12 cellular contexts compared by ENCODE assay signal in genomic region chr10:124700293-124701037, GRCh38. TPM values are rescaled to one million over a fixed set of nuclear protein-coding genes. Genes with fewer than 3 reads are reported as not detected.
DNase-seq lines count a peak whose midpoint lies in the region; ATAC-seq, FAIRE-seq and TF ChIP-seq lines count a peak whose summit lies in the region.
"Had no signal": no experiment of that assay in that cellular context is flagged by ENCODE, and none has a peak within 500 bp of the region (broad histone marks: within the 10 kb centered on the region; RNA-seq: fewer than 3 reads in every experiment).

No MANE protein-coding gene starts in this region.

- peaks cover 94% of the 10 kb centered on the region for H3K4me1 ChIP-seq in OCI-LY1 (ENCODE audit: insufficient read depth, low read length, severe bottlenecking)
- H3K4me1 ChIP-seq in esophagus (ENCODE audit: control insufficient read depth in 2 of 2, insufficient read depth in 2 of 2, low read length in 1 of 2) = peaks cover 13 to 51% of the 10 kb centered on the region in 2 donors
- H3K4me1 ChIP-seq in gastrocnemius medialis = peaks cover 87 to 100% of the 10 kb centered on the region in 2 donors

- no peaks in the 10 kb centered on the region for H4K20me1 ChIP-seq in OCI-LY1 (ENCODE audit: insufficient read depth, low read length)

- TF ChIP-seq POLR2A in GM12892 (IDR thresholded peaks at IDR 0.05; ENCODE audit: low read depth, low read length) (no peak), gastrocnemius medialis (IDR thresholded peaks at IDR 0.05) (no peak)

- H3K4me2 ChIP-seq in OCI-LY1 (ENCODE audit: low read length) = peak overlapping the region; percentile 22; the same call in 1 of the 2 replicates

- H3K4me1 Mint-ChIP-seq in activated T-cell treated with anti-CD3 and anti-CD28 coated beads, Interleukin-2, amount 50 U/mL, for 4 hours (ENCODE audit: low read depth) = peaks cover 100% of the 10 kb centered on the region

- intact Hi-C loops in gastrocnemius medialis (cut with DNase I; ENCODE audit: low total_unique reads) = no loop called here

- peak overlapping the region; percentile 36; the same call in 1 of the 2 replicates for H3K9ac ChIP-seq in OCI-LY1 (ENCODE audit: low read length)

- H3K36me3 Mint-ChIP-seq in activated T-cell treated with anti-CD3 and anti-CD28 coated beads, Interleukin-2, amount 50 U/mL, for 4 hours (ENCODE audit: insufficient read depth) = peaks cover 12% of the 10 kb centered on the region

- no peaks in the 10 kb centered on the region for H3K27me3 Mint-ChIP-seq in activated T-cell treated with anti-CD3 and anti-CD28 coated beads, Interleukin-2, amount 50 U/mL, for 4 hours (ENCODE audit: low read depth)

- TF ChIP-seq CTCF in OCI-LY1 (IDR thresholded peaks at IDR 0.05; ENCODE audit: low read length) (no peak), gastrocnemius medialis (IDR thresholded peaks at IDR 0.05 in 4 of 5, conservative IDR thresholded peaks at IDR 0.05 in 1 of 5) (no peak)

- no peaks in the 10 kb centered on the region for H3F3A ChIP-seq in OCI-LY1 (ENCODE audit: insufficient read depth, low read length)

- H2AFZ ChIP-seq in OCI-LY1 (ENCODE audit: low read length) = no peak overlapping the region

- H3K9me2 ChIP-seq in OCI-LY1 (ENCODE audit: low read depth, low read length) = no peaks in the 10 kb centered on the region

- H3K79me2 ChIP-seq in OCI-LY1 (ENCODE audit: insufficient read depth, low read length) = no peaks in the 10 kb centered on the region

- H3K27me3 ChIP-seq in OCI-LY1 (ENCODE audit: insufficient read depth, low read length) = no peaks in the 10 kb centered on the region
- H3K27me3 ChIP-seq in esophagus (ENCODE audit: control insufficient read depth in 1 of 2, insufficient read depth in 2 of 2, low read length in 2 of 2) = no peaks in the 10 kb centered on the region
- no peaks in the 10 kb centered on the region for H3K27me3 ChIP-seq in gastrocnemius medialis

- H3K9me3 Mint-ChIP-seq in activated T-cell treated with anti-CD3 and anti-CD28 coated beads, Interleukin-2, amount 50 U/mL, for 4 hours = no peaks in the 10 kb centered on the region

- no peaks in the 10 kb centered on the region for H3K9me3 ChIP-seq in OCI-LY1 (ENCODE audit: low read length)
- no peaks in the 10 kb centered on the region for H3K9me3 ChIP-seq in esophagus (ENCODE audit: control insufficient read depth in 2 of 2, insufficient read depth in 1 of 2, low read depth in 1 of 2, low read length in 1 of 2)
- no peaks in the 10 kb centered on the region for H3K9me3 ChIP-seq in gastrocnemius medialis

- in situ Hi-C loops in gastrocnemius medialis (cut with MboI; ENCODE audit: low sequenced_read_pairs in 4 of 4) = no loop called here

- H3K4me3 ChIP-seq in OCI-LY1 (ENCODE audit: low read depth, low read length, poor library complexity, severe bottlenecking) (no peak overlapping the region), esophagus (ENCODE audit: low read depth in 1 of 2, low read length in 2 of 2) (no peak overlapping the region), gastrocnemius medialis (no peak overlapping the region)

- H3K4me3 Mint-ChIP-seq in activated T-cell treated with anti-CD3 and anti-CD28 coated beads, Interleukin-2, amount 50 U/mL, for 4 hours = no peak overlapping the region

- peaks cover 82% of the 10 kb centered on the region for H3K36me3 ChIP-seq in OCI-LY1 (ENCODE audit: insufficient read depth, low read length)
- H3K36me3 ChIP-seq in esophagus (ENCODE audit: control insufficient read depth in 2 of 2, insufficient read depth in 2 of 2, low read length in 1 of 2) = peaks cover under 1 to 35% of the 10 kb centered on the region in 2 donors
- H3K36me3 ChIP-seq in gastrocnemius medialis = peaks cover 0 to 9% of the 10 kb centered on the region in 2 donors

- FAIRE-seq in GM12892 (lab: Jason Lieb, UNC) = peak; percentile 87
- FAIRE-seq: colon had no signal

- no peak for ATAC-seq in gastrocnemius medialis
- no peak for ATAC-seq in activated T-cell treated with anti-CD3 and anti-CD28 coated beads, Interleukin-2, amount 50 U/mL, for 4 hours

- no peak for DNase-seq in GM12892 (ENCODE audit: insufficient read length)
- DNase-seq in gastrocnemius medialis = no peak
- no peak for DNase-seq in NAMALWA (ENCODE audit: low spot score)
- DNase-seq in NCI-H2029 treated with DMSO at 0.1 percent for 48 hours (lab: John Stamatoyannopoulos, UW) = no peak
- DNase-seq in epidermal melanocyte (ENCODE audit: insufficient read length, low spot score) = no peak
- DNase-seq in activated T-cell treated with anti-CD3 and anti-CD28 coated beads, Interleukin-2, amount 50 U/mL, for 4 hours = no peak
- DNase-seq: NCI-H2171; stimulated activated CD4-positive, alpha-beta T cell treated with anti-CD3 and anti-CD28 coated beads, Interleukin-4, amount 100 ng/mL, for 4 hours had no signal

- WGBS in esophagus, 2 donors = 79 to 86% methylated on average over 26 of the region's 26 CpGs

- H3K27ac ChIP-seq in OCI-LY1 (ENCODE audit: low read depth, low read length, poor library complexity, severe bottlenecking) = peak overlapping the region; percentile 84
- peak overlapping the region; percentile 65 to 78 for H3K27ac ChIP-seq in esophagus (ENCODE audit: low read depth in 2 of 2, low read length in 1 of 2)
- H3K27ac ChIP-seq in gastrocnemius medialis = peak overlapping the region; percentile 93 to 98 (median 96)
- H3K27ac ChIP-seq: VCaP had no signal

RNA-seq across cellular contexts. Expression of gene FAM53B, which starts 43.7 kb away (rescaled TPM):
- 6.0 TPM for polyA plus RNA-seq in GM12892 (2012; ENCODE audit: missing spikeins)
- 10 to 100 TPM in 1 of 2 donors, 1 to 10 TPM in 1; 9.0 to 16.8 TPM for polyA plus RNA-seq in esophagus
- total RNA-seq in gastrocnemius medialis = 100 to 1,000 TPM; 140 to 253 (median 192) TPM
- 10 to 100 TPM; 12.9 to 19.2 (median 18.2) TPM for total RNA-seq in activated T-cell treated with anti-CD3 and anti-CD28 coated beads, Interleukin-2, amount 50 U/mL, for 4 hours

Comparison
In these comparisons a context has a peak if more than half of its experiments do, and no peak if none do; other contexts are left out.
1. RNA of gene FAM53B, which starts 43.7 kb away (total RNA-seq): 140 to 253 TPM in gastrocnemius medialis; 12.9 to 19.2 TPM in activated T-cell treated with anti-CD3 and anti-CD28 coated beads, Interleukin-2, amount 50 U/mL, for 4 hours; every median in the first group is over 4 times any median in the second.
2. Peak in every context shown above with its lines, with median percentiles within 50 percentile points of each other: H3K27ac ChIP-seq.